In the genomic region with DNA sequence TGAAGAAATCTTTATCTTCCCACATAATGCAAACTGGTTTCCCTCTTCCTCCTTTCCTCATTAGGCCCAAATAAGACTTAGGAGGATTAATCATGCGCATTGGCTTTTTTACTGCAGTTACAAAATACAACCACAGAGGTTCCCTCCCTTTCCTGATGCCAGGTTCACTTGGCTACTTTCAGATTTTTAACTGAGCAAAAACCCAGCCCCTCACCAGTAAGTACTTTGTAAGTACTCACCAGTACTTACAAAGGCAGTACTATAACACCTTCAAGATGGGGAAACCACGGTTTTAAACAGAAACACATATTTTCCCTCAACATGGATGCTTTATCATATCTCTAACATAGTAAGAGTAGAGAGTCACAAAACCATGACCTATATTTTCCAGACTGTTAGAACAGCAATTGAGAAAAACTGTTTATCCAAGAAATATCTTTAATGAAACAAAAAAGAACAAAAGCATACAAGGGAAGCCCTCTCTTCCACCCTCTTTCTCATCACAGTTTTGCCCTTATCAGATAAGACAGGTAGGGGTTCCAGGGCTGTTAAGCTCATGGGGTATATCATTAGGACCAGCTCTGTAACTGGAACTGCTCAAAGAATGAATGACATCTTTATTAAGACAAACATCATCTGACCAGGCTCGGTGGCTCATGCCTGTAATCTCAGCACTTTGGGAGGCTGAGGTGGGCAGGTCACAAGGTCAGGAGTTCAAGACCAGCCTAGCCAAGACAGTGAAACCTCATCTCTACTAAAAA, we compare ENCODE assay signal across 9 cellular contexts. TPM values are rescaled to one million over a fixed set of nuclear protein-coding genes. Genes with fewer than 3 reads are reported as not detected.
A peak's percentile ranks its signal among the peaks of the same experiment; 100 is the strongest.
DNase-seq lines count a peak whose midpoint lies in the region; ATAC-seq and TF ChIP-seq lines count a peak whose summit lies in the region.
"Had no signal": no experiment of that assay in that cellular context is flagged by ENCODE, and none has a peak within 500 bp of the region (broad histone marks: within the 10 kb centered on the region; RNA-seq: fewer than 3 reads in every experiment).

No MANE protein-coding gene starts in this region.

- H3K27me3 Mint-ChIP-seq in dendritic cell treated with granulocyte-macrophage colony-stimulating factor and Interleukin-4, amounts not matched to agents 40 ng/mL and 50 ng/mL, for 4 days, result no peaks in the 10 kb centered on the region
- peaks cover 4% of the 10 kb centered on the region for H3K27me3 Mint-ChIP-seq in HFFc6 (ENCODE audit: insufficient read depth)

- peak; percentile 88 to 92 for ATAC-seq in activated CD4-positive, CD25-positive, alpha-beta regulatory T cell treated with anti-CD3 and anti-CD28 coated beads, Interleukin-2, amount 50 U/mL, for 24 hours
- peak; percentile 97 for ATAC-seq in stimulated activated effector memory CD8-positive, alpha-beta T cell treated with anti-CD3 and anti-CD28 coated beads, Interleukin-12 subunit alpha, Interleukin-12 subunit beta, amount 100 ng/mL, for 72 hours
- no peak for ATAC-seq in GM21528 (IDR thresholded peaks at IDR 0.05; ENCODE audit: low FRiP score, unreplicated experiment)

- peak overlapping the region; percentile 25 for H3K27ac Mint-ChIP-seq in dendritic cell treated with granulocyte-macrophage colony-stimulating factor and Interleukin-4, amounts not matched to agents 40 ng/mL and 50 ng/mL, for 4 days
- H3K27ac Mint-ChIP-seq in stimulated activated effector memory CD8-positive, alpha-beta T cell treated with anti-CD3 and anti-CD28 coated beads, Interleukin-12 subunit alpha, Interleukin-12 subunit beta, amount 100 ng/mL, for 72 hours, result peak overlapping the region; percentile 96
- no peak overlapping the region; the same call in 1 of the 2 replicates for H3K27ac Mint-ChIP-seq in HFFc6

- H3K4me1 Mint-ChIP-seq in dendritic cell treated with granulocyte-macrophage colony-stimulating factor and Interleukin-4, amounts not matched to agents 40 ng/mL and 50 ng/mL, for 4 days (ENCODE audit: low read depth), result peaks cover 60% of the 10 kb centered on the region
- H3K4me1 Mint-ChIP-seq in stimulated activated effector memory CD8-positive, alpha-beta T cell treated with anti-CD3 and anti-CD28 coated beads, Interleukin-12 subunit alpha, Interleukin-12 subunit beta, amount 100 ng/mL, for 72 hours, result peaks cover 82% of the 10 kb centered on the region
- H3K4me1 Mint-ChIP-seq in HFFc6 (ENCODE audit: low read depth), result peaks cover 13% of the 10 kb centered on the region

- no peak overlapping the region for H3K4me3 Mint-ChIP-seq in dendritic cell treated with granulocyte-macrophage colony-stimulating factor and Interleukin-4, amounts not matched to agents 40 ng/mL and 50 ng/mL, for 4 days
- peak overlapping the region; percentile 70 for H3K4me3 Mint-ChIP-seq in stimulated activated effector memory CD8-positive, alpha-beta T cell treated with anti-CD3 and anti-CD28 coated beads, Interleukin-12 subunit alpha, Interleukin-12 subunit beta, amount 100 ng/mL, for 72 hours
- no peak overlapping the region for H3K4me3 Mint-ChIP-seq in HFFc6

- no peaks in the 10 kb centered on the region for H3K27me3 ChIP-seq in OCI-LY3 (ENCODE audit: low read depth, low read length)

- no peak for TF ChIP-seq CTCF in OCI-LY3 (IDR thresholded peaks at IDR 0.05; ENCODE audit: low read depth, low read length)
- TF ChIP-seq CTCF in HFFc6 (IDR thresholded peaks at IDR 0.05), result no peak

- H3K9ac ChIP-seq in OCI-LY3 (ENCODE audit: low read length), result peak overlapping the region; percentile 4; the same call in 1 of the 2 replicates

- no peak overlapping the region for H2AFZ ChIP-seq in OCI-LY3 (ENCODE audit: low read depth, low read length)

- H3K4me1 ChIP-seq in OCI-LY3 (ENCODE audit: low read length), result peaks cover 30% of the 10 kb centered on the region

- H3K9me3 Mint-ChIP-seq in dendritic cell treated with granulocyte-macrophage colony-stimulating factor and Interleukin-4, amounts not matched to agents 40 ng/mL and 50 ng/mL, for 4 days, result peaks cover 7% of the 10 kb centered on the region
- no peaks in the 10 kb centered on the region for H3K9me3 Mint-ChIP-seq in stimulated activated effector memory CD8-positive, alpha-beta T cell treated with anti-CD3 and anti-CD28 coated beads, Interleukin-12 subunit alpha, Interleukin-12 subunit beta, amount 100 ng/mL, for 72 hours
- H3K9me3 Mint-ChIP-seq in HFFc6, result no peaks in the 10 kb centered on the region

- no peaks in the 10 kb centered on the region for H3K36me3 ChIP-seq in OCI-LY3 (replicated peaks; ENCODE audit: low read depth, low read length)

- H3K9me3 ChIP-seq in OCI-LY3 (ENCODE audit: insufficient read depth, low read length), result no peaks in the 10 kb centered on the region; the same call in 1 of the 2 replicates

- peak overlapping the region; percentile 71 for H3K4me2 ChIP-seq in OCI-LY3 (ENCODE audit: low read length)

- DNase-seq in activated CD4-positive, CD25-positive, alpha-beta regulatory T cell (lab: John Stamatoyannopoulos, UW), result no peak
- no peak for DNase-seq in stimulated activated effector memory CD8-positive, alpha-beta T cell treated with anti-CD3 and anti-CD28 coated beads, Interleukin-12 subunit alpha, Interleukin-12 subunit beta, amount 100 ng/mL, for 72 hours (ENCODE audit: low spot score in 2 of 2)
- DNase-seq in HFFc6, result no peak
- DNase-seq in AG08395 (ENCODE audit: low spot score), result no peak
- DNase-seq: ACHN had no signal

- H3K36me3 Mint-ChIP-seq in dendritic cell treated with granulocyte-macrophage colony-stimulating factor and Interleukin-4, amounts not matched to agents 40 ng/mL and 50 ng/mL, for 4 days (ENCODE audit: low read depth), result no peaks in the 10 kb centered on the region
- H3K36me3 Mint-ChIP-seq in stimulated activated effector memory CD8-positive, alpha-beta T cell treated with anti-CD3 and anti-CD28 coated beads, Interleukin-12 subunit alpha, Interleukin-12 subunit beta, amount 100 ng/mL, for 72 hours, result peaks cover 5% of the 10 kb centered on the region
- no peaks in the 10 kb centered on the region for H3K36me3 Mint-ChIP-seq in HFFc6 (ENCODE audit: low read depth)

- intact Hi-C loops in dendritic cell treated with granulocyte-macrophage colony-stimulating factor and Interleukin-4, amounts not matched to agents 40 ng/mL and 50 ng/mL, for 4 days (cut with micrococcal nuclease), result no loop called here

- no peak overlapping the region for H3K27ac ChIP-seq in OCI-LY3 (ENCODE audit: low read length)

- H3K4me3 ChIP-seq in OCI-LY3 (ENCODE audit: low read length), result peak overlapping the region; percentile 31

- peaks cover 50% of the 10 kb centered on the region for H4K20me1 ChIP-seq in OCI-LY3 (ENCODE audit: insufficient read depth, low read length)

- peaks cover 98% of the 10 kb centered on the region for H3K79me2 ChIP-seq in OCI-LY3 (ENCODE audit: low read length)

RNA-seq across cellular contexts. Expression of gene FOXO1, which starts 12.7 kb away (rescaled TPM):
- 1 to 10 TPM in 1 of 6 experiments, under 1 TPM in 5; 0.48 to 1.1 (median 0.63) TPM for total RNA-seq in HFFc6 (2021; fragmentation: NEBNext Ultra II Directional; extraction: Animal tissue kit (Norgen Biotek cat#: 25700))
